Comparison of ENCODE assay signal across 8 cellular contexts in the genomic region with DNA sequence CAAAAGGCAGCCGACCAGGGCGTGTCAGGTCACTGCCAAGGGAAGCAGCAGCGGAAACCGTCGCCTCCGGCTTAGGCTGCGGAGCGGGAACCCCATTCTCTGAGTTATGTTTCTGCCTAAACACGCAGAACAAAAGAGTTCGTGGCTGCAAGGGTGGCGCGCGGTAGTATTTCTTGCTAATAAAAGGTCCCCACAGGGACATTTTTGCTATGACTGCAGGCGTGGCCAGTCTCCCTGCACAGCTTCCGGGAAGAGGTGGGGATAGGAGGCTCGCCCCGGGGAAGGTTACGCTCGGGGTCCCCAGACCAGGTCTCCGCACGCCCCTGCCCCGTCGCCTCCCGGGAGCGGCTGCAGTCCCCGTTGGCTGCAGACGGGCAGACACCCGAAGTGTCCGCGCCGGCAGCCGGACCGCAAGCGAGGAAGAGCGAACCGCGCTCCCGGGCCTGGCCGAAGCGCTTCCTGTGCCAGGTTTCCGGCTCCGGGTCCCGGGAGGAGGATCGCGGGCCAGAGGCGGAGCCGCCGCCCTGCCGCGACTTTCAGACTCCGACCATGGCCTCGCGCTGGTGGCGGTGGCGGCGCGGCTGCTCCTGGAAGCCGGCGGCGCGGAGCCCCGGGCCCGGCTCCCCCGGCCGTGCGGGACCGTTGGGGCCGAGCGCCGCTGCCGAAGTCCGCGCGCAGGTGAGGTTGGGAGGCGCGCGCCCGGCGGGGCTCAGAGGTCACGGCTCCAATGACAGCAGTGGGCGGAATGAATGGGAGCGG.
DNase-seq lines count a peak whose midpoint lies in the region; ATAC-seq and TF ChIP-seq lines count a peak whose summit lies in the region.

A gene with protein sequence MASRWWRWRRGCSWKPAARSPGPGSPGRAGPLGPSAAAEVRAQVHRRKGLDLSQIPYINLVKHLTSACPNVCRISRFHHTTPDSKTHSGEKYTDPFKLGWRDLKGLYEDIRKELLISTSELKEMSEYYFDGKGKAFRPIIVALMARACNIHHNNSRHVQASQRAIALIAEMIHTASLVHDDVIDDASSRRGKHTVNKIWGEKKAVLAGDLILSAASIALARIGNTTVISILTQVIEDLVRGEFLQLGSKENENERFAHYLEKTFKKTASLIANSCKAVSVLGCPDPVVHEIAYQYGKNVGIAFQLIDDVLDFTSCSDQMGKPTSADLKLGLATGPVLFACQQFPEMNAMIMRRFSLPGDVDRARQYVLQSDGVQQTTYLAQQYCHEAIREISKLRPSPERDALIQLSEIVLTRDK (plus strand): TSS at position 539 of the 759 bp plus-strand sequence. CDS start 11 bp downstream, at position 550.

- peak; percentile 88 for TF ChIP-seq POLR2A in GM18505 (IDR thresholded peaks at IDR 0.05; ENCODE audit: borderline replicate concordance, extremely low read depth, insufficient read depth, insufficient read length)

- ATAC-seq in GM18505 (IDR thresholded peaks at IDR 0.05; ENCODE audit: unreplicated experiment) = peak; percentile 79
- peak; percentile 71 for ATAC-seq in HG02943 (IDR thresholded peaks at IDR 0.05; ENCODE audit: low read depth, unreplicated experiment)

- peak; percentile 85 for DNase-seq in 8988T
- peak; percentile 45 for DNase-seq in NCI-H2196 treated with DMSO at 0.1 percent for 48 hours (lab: John Stamatoyannopoulos, UW; ENCODE audit: unreplicated experiment)
- DNase-seq in activated CD4-positive, CD25-positive, alpha-beta regulatory T cell treated with anti-CD3 and anti-CD28 coated beads, Interleukin-2, amount 50 U/mL, for 72 hours = peak; percentile 78
- peak; percentile 76 for DNase-seq in cerebellar cortex (ENCODE audit: low spot score)
- DNase-seq in kidney glomerular epithelial cell (lab: John Stamatoyannopoulos, UW) = peak; percentile 47
- peak; percentile 35 to 61 (median 50) for DNase-seq in stimulated activated CD4-positive, alpha-beta T cell treated with anti-CD3 and anti-CD28 coated beads, Interleukin-1b, Interleukin-23, amount 100 ng/mL, for 24 hours (ENCODE audit: low read depth in 4 of 4, low spot score in 1 of 4)

Comparison
In these comparisons a context has a peak if more than half of its experiments do, and no peak if none do; other contexts are left out.
1. Peak in every context shown above with its lines: DNase-seq and ATAC-seq.